Comparison of ENCODE assay signal across 17 cellular contexts in the genomic region with DNA sequence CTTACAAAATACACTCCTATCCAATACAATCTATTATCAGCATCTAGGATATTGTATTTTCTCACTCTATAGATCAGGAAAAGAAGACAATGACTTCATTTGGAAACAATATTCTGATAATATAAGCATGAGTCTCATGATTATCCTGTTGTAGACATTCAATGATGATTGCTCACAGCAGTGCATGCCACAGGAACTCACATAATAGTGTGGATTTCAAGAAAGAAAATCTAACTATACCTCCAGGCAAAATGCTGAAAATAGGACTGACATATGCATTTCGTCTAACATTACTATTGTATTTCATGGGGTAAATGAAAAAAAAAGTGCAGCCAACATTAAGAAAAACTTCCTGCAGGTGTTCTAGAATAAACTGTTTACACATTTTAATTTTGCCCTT.
"Had no signal": no experiment of that assay in that cellular context is flagged by ENCODE, and none has a peak within 500 bp of the region (broad histone marks: within the 10 kb centered on the region; RNA-seq: fewer than 3 reads in every experiment).

No MANE protein-coding gene starts in this region.

- H3K27me3 ChIP-seq: upper lobe of right lung had no signal

- ATAC-seq: activated T-helper 17 cell treated with anti-CD3 and anti-CD28 coated beads, Interleukin-2, amount 50 U/mL, for 72 hours; mucosa of descending colon; natural killer cell; sciatic nerve; stimulated activated naive CD8-positive, alpha-beta T cell treated with anti-CD3 and anti-CD28 coated beads, Interleukin-15, Interleukin-2, amounts not matched to agents 100 U/mL and 50 U/mL, for 24 hours; upper lobe of right lung had no signal

- H3K4me1 ChIP-seq: upper lobe of right lung had no signal

- H3K27ac Mint-ChIP-seq: activated naive CD4-positive, alpha-beta T cell treated with anti-CD3 and anti-CD28 coated beads for 36 hours; activated T-helper 17 cell treated with anti-CD3 and anti-CD28 coated beads, Interleukin-2, amount 50 U/mL, for 72 hours; brain; natural killer cell had no signal

- H3K4me1 Mint-ChIP-seq: activated T-helper 17 cell treated with anti-CD3 and anti-CD28 coated beads, Interleukin-2, amount 50 U/mL, for 72 hours; natural killer cell had no signal

- H3K27ac ChIP-seq: upper lobe of right lung had no signal

- H3K4me3 ChIP-seq: lung, mucosa of descending colon, upper lobe of right lung had no signal

- DNase-seq: activated CD4-positive, alpha-beta T cell treated with anti-CD3 and anti-CD28 coated beads, Interleukin-2, amount 50 U/mL, for 1 hour; activated CD4-positive, CD25-positive, alpha-beta regulatory T cell; activated naive CD4-positive, alpha-beta T cell treated with anti-CD3 and anti-CD28 coated beads for 36 hours; activated T-cell treated with anti-CD3 and anti-CD28 coated beads for 4 hours; cerebellar nuclear complex; hypothalamus; mucosa of descending colon; natural killer cell; occipital lobe; stimulated activated CD4-positive, alpha-beta T cell treated with anti-CD3 and anti-CD28 coated beads, Interleukin-2, amount 100 ng/mL, for 48 hours; stimulated activated naive CD8-positive, alpha-beta T cell treated with anti-CD3 and anti-CD28 coated beads, Interleukin-15, Interleukin-2, amounts not matched to agents 100 U/mL and 50 U/mL, for 24 hours; T-helper 2 cell; upper lobe of right lung had no signal

- H3K4me3 Mint-ChIP-seq: activated naive CD4-positive, alpha-beta T cell treated with anti-CD3 and anti-CD28 coated beads for 36 hours; activated T-helper 17 cell treated with anti-CD3 and anti-CD28 coated beads, Interleukin-2, amount 50 U/mL, for 72 hours; brain; natural killer cell had no signal

- H3K27me3 Mint-ChIP-seq: activated T-helper 17 cell treated with anti-CD3 and anti-CD28 coated beads, Interleukin-2, amount 50 U/mL, for 72 hours had no signal

- H3K36me3 Mint-ChIP-seq: brain had no signal

- H3K9me3 ChIP-seq: mucosa of descending colon, upper lobe of right lung had no signal

- H3K36me3 ChIP-seq: upper lobe of right lung had no signal

- H3K9me3 Mint-ChIP-seq: activated naive CD4-positive, alpha-beta T cell treated with anti-CD3 and anti-CD28 coated beads for 36 hours had no signal
